21 cellular contexts compared by ENCODE assay signal in the genomic region with DNA sequence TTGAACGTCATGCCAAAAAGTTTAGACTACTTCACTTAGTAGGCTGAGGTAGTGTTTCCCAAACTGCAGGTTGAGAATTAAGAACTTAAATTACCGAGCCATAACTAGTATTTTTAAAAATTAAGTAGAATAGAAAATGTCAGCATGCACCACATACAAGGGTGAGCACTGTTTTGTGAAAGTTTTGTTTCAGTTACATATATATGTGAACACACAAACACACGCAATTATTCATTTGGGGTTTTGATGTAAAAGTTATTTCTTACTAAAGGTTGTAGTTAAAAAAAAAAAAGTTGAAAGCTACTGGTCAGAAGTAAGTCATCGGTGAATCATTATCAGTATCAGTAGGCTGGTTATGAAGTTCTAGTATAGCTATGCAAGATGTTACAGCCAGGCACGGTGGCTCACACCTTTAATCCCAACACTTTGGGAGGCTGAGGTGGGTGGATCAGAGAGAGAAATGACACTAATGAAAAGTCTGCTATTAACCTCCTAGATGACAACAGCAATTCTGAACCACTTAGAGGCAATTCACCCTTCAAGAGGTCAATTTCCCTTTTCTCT. TPM values are rescaled to one million over a fixed set of nuclear protein-coding genes. Genes with fewer than 3 reads are reported as not detected.
A peak's percentile ranks its signal among the peaks of the same experiment; 100 is the strongest.
DNase-seq lines count a peak whose midpoint lies in the region; TF ChIP-seq lines count a peak whose summit lies in the region.
"Had no signal": no experiment of that assay in that cellular context is flagged by ENCODE, and none has a peak within 500 bp of the region (broad histone marks: within the 10 kb centered on the region; RNA-seq: fewer than 3 reads in every experiment).

No MANE protein-coding gene starts in this region.

- intact Hi-C loops in ovary (cut with DNase I) (no loop called here), stomach (cut with DNase I; ENCODE audit: low total_unique reads) (no loop called here), Calu3 (cut with micrococcal nuclease; ENCODE audit: unreplicated experiment) (no loop called here)

- CTCF ChIA-PET in Calu3 (lab: Charles Lee): no interaction called here

- H3K9me3 ChIP-seq in ovary (no peaks in the 10 kb centered on the region), stomach (no peaks in the 10 kb centered on the region)
- H3K9me3 ChIP-seq: esophagus squamous epithelium, left lung, tibial nerve had no signal

- H3K36me3 ChIP-seq in ovary (no peaks in the 10 kb centered on the region), stomach (peaks cover 0 to 6% (median 0%) of the 10 kb centered on the region in 4 donors)
- H3K36me3 ChIP-seq: left lung, tibial nerve had no signal

- H3K4me3 ChIP-seq in epithelial cell of esophagus (ENCODE audit: low read length) (no peak overlapping the region), ovary (no peak overlapping the region), stomach (no peak overlapping the region)
- H3K4me3 ChIP-seq: esophagus squamous epithelium, left lung, tibial nerve had no signal

- no peaks in the 10 kb centered on the region for H3K27me3 Mint-ChIP-seq in Calu3 (ENCODE audit: unreplicated experiment)
- H3K27me3 Mint-ChIP-seq: stimulated activated memory B cell treated with anti-CD40 and anti-IgM and Interleukin-4, amounts not matched to agents 10 μg/mL and 1 μg/mL and 100 μg/mL, for 72 hours had no signal

- BruUV-seq in Calu3 (replicated peaks; lab: Mats Ljungman, UMichigan): no TSS peak

- TF ChIP-seq CTCF in epithelial cell of esophagus (IDR thresholded peaks at IDR 0.05; ENCODE audit: insufficient read depth, low read depth, low read length, missing control alignments): no peak
- TF ChIP-seq CTCF in ovary (IDR thresholded peaks at IDR 0.05): no peak
- no peak for TF ChIP-seq CTCF in stomach (IDR thresholded peaks at IDR 0.05)
- no peak for TF ChIP-seq CTCF in Calu3 (IDR thresholded peaks at IDR 0.05; ENCODE audit: unreplicated experiment)

- no peak overlapping the region for H3K4me3 Mint-ChIP-seq in Calu3 (ENCODE audit: low read depth, unreplicated experiment)
- H3K4me3 Mint-ChIP-seq: activated T-helper 1 cell treated with anti-CD3 and anti-CD28 coated beads, Interleukin-12 subunit alpha, Interleukin-12 subunit beta, Interleukin-2, Interleukin-4 antibody, amounts not matched to agents 30 ng/mL and 10 ng/mL and 1 ng/mL, durations not matched to agents 14 hours and 24 hours and 36 hours; stimulated activated memory B cell treated with anti-CD40 and anti-IgM and Interleukin-4, amounts not matched to agents 10 μg/mL and 1 μg/mL and 100 μg/mL, for 72 hours had no signal

- peaks cover 9% of the 10 kb centered on the region for H3K4me1 Mint-ChIP-seq in Calu3 (ENCODE audit: low read depth, unreplicated experiment)

- WGBS in ovary, 3 donors: 82 to 84% (median 82%) methylated on average over 5 of the region's 5 CpGs
- 85 to 91% (median 88%) methylated on average over 5 of the region's 5 CpGs for WGBS in stomach, 5 donors

- no peak overlapping the region for H3K27ac Mint-ChIP-seq in Calu3 (ENCODE audit: unreplicated experiment)
- H3K27ac Mint-ChIP-seq: activated T-helper 1 cell treated with anti-CD3 and anti-CD28 coated beads, Interleukin-12 subunit alpha, Interleukin-12 subunit beta, Interleukin-2, Interleukin-4 antibody, amounts not matched to agents 30 ng/mL and 10 ng/mL and 1 ng/mL, durations not matched to agents 14 hours and 24 hours and 36 hours; stimulated activated memory B cell treated with anti-CD40 and anti-IgM and Interleukin-4, amounts not matched to agents 10 μg/mL and 1 μg/mL and 100 μg/mL, for 72 hours had no signal

- TF ChIP-seq EP300 in ovary (IDR thresholded peaks at IDR 0.05): no peak
- TF ChIP-seq EP300 in stomach (IDR thresholded peaks at IDR 0.05): no peak

- H3K36me3 Mint-ChIP-seq in Calu3 (ENCODE audit: insufficient read depth, unreplicated experiment): peaks cover 4% of the 10 kb centered on the region

- H3K27ac ChIP-seq in ovary (no peak overlapping the region), stomach (no peak overlapping the region)
- H3K27ac ChIP-seq: esophagus squamous epithelium, KMS-11, left lung, tibial nerve had no signal

- no peaks in the 10 kb centered on the region for H3K9me3 Mint-ChIP-seq in Calu3 (ENCODE audit: low read depth, unreplicated experiment)
- H3K9me3 Mint-ChIP-seq: activated T-helper 1 cell treated with anti-CD3 and anti-CD28 coated beads, Interleukin-12 subunit alpha, Interleukin-12 subunit beta, Interleukin-2, Interleukin-4 antibody, amounts not matched to agents 30 ng/mL and 10 ng/mL and 1 ng/mL, durations not matched to agents 14 hours and 24 hours and 36 hours; stimulated activated memory B cell treated with anti-CD40 and anti-IgM and Interleukin-4, amounts not matched to agents 10 μg/mL and 1 μg/mL and 100 μg/mL, for 72 hours had no signal

- peak; percentile 25 for DNase-seq in stimulated activated CD4-positive, alpha-beta T cell treated with anti-CD3 and anti-CD28 coated beads, Interleukin-15, amount 100 ng/mL, for 24 hours
- DNase-seq in stimulated activated CD4-positive, alpha-beta T cell treated with anti-CD3 and anti-CD28 coated beads, Interleukin-2, amount 100 ng/mL, for 48 hours: no peak
- DNase-seq in NCI-H226: peak; percentile 32
- peak; percentile 34 for DNase-seq in epithelial cell of esophagus (ENCODE audit: low read depth)
- DNase-seq in ovary: no peak
- no peak for DNase-seq in stomach
- no peak for DNase-seq in Calu3
- DNase-seq: AML-193; amygdala; DND-41; effector CD8-positive, alpha-beta T cell; esophagus squamous epithelium; left lung; NCI-H2029; NCI-H524 had no signal

- H3K4me1 ChIP-seq in ovary (ENCODE audit: insufficient read depth) (no peaks in the 10 kb centered on the region), stomach (peaks cover 0 to 12% (median 0%) of the 10 kb centered on the region in 4 donors)
- H3K4me1 ChIP-seq: left lung had no signal

- no peak for TF ChIP-seq POLR2A in ovary (IDR thresholded peaks at IDR 0.05)
- TF ChIP-seq POLR2A in stomach (IDR thresholded peaks at IDR 0.05): no peak

- H3K27me3 ChIP-seq in ovary (no peaks in the 10 kb centered on the region), stomach (no peaks in the 10 kb centered on the region)
- H3K27me3 ChIP-seq: esophagus squamous epithelium, left lung, tibial nerve had no signal

RNA-seq across cellular contexts. Expression of gene FASTKD5, which starts 24.1 kb away (rescaled TPM):
- total RNA-seq in ovary (10 to 100 TPM in 5 of 7 donors, 1 to 10 TPM in 2; 8.8 to 13.2 (median 11.8) TPM), stomach (10 to 100 TPM in 4 of 5 donors, not detected in 1; 17.4 to 24.0 (median 19.6) TPM), Calu3 (2022) (13.3 and 13.9 TPM in 2 replicates)
- polyA plus RNA-seq in ovary (10 to 100 TPM in 1 of 2 donors, 1 to 10 TPM in 1; 9.4 to 15.2 TPM), stomach (1 to 10 TPM; 6.0 to 7.5 (median 7.3) TPM)

RNA-seq across cellular contexts. Expression of gene UBOX5, which starts 24.1 kb away (rescaled TPM):
- total RNA-seq in ovary (10 to 100 TPM in 1 of 7 donors, 1 to 10 TPM in 6; 4.2 to 10.2 (median 7.3) TPM), stomach (1 to 10 TPM in 4 of 5 donors, not detected in 1; 3.6 to 6.2 (median 4.7) TPM), Calu3 (2022) (3.3 and 4.3 TPM in 2 replicates)
- polyA plus RNA-seq in ovary (1 to 10 TPM; 5.2 to 5.5 TPM), stomach (1 to 10 TPM; 2.7 to 3.4 (median 3.0) TPM)

RNA-seq across cellular contexts. Expression of gene LZTS3, which starts 37.8 kb away (rescaled TPM):
- total RNA-seq in ovary (10 to 100 TPM; 13.2 to 27.4 (median 18.2) TPM), stomach (10 to 100 TPM in 4 of 5 donors, 1 to 10 TPM in 1; 5.3 to 36.6 (median 22.3) TPM), Calu3 (2022) (10.4 and 11.4 TPM in 2 replicates)
- polyA plus RNA-seq in ovary (10 to 100 TPM in 1 of 2 donors, 1 to 10 TPM in 1; 4.2 to 22.8 TPM), stomach (10 to 100 TPM in 2 of 3 donors, 1 to 10 TPM in 1; 8.6 to 16.6 (median 12.7) TPM)

RNA-seq across cellular contexts. Expression of gene AVP, which starts 51.1 kb away (rescaled TPM):
- total RNA-seq in ovary (not detected), stomach (not detected), Calu3 (2022) (not detected in 2 replicates)
- polyA plus RNA-seq in ovary (not detected), stomach (not detected)
- total RNA-seq: activated T-helper 1 cell treated with anti-CD3 and anti-CD28 coated beads, Interleukin-12 subunit alpha, Interleukin-12 subunit beta, Interleukin-2, Interleukin-4 antibody, amounts not matched to agents 30 ng/mL and 10 ng/mL and 1 ng/mL, durations not matched to agents 14 hours and 24 hours and 36 hours; esophagus squamous epithelium; glomerular endothelial cell; left lung; mononuclear cell; tibial nerve had no signal

Comparison
In these comparisons a context has a peak if more than half of its experiments do, and no peak if none do; other contexts are left out.
1. DNase-seq: peak in stimulated activated CD4-positive, alpha-beta T cell treated with anti-CD3 and anti-CD28 coated beads, Interleukin-15, amount 100 ng/mL, for 24 hours (single experiment), NCI-H226 (single experiment) and epithelial cell of esophagus (single experiment); none in stimulated activated CD4-positive, alpha-beta T cell treated with anti-CD3 and anti-CD28 coated beads, Interleukin-2, amount 100 ng/mL, for 48 hours (0 of 2), ovary (0 of 5), stomach (single experiment) and Calu3 (single experiment).